In the genomic region with DNA sequence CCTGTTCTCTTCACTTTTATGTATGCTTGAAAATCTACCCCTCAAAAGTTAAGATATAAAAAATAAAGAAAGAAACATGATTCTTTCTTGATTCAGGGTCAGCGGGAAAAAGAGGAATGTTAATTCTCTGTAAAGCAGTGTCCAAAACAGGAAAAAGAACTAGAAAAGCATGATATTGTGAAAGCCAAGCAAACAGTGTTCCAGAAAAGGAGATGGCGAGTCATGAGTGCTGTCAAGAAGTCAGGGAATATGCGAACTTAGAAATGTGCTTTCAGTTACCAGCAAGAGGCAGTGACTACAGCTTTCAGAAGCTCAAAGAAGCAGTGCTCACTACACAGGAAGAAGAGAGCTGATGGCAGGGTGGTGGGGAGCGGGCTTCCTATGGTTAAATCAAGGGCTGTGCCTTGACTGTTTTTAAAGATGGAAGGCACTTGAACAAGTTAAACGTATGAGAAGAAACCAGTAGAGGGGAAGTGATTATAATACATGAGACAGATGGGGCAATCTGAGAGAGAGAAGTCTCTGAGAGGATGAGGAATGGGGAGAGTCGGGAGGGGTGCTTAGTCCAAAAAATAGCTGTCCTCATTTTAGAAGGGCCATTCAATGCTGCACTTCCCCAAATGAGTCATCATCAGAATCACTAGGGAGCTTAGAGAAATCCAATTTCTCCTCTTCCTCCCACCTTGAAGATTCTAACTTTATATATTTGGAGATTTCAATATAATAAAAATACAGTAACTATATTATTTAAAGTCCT, we compare ENCODE assay signal across 1 cellular context.
TF ChIP-seq lines count a peak whose summit lies in the region.

No MANE protein-coding gene starts in this region.

TF ChIP-seq in HEK293, 187 proteins besides CTCF, POLR2A, EP300 and RAD21 (continued from another document):
- TF ChIP-seq, protein P1, sequence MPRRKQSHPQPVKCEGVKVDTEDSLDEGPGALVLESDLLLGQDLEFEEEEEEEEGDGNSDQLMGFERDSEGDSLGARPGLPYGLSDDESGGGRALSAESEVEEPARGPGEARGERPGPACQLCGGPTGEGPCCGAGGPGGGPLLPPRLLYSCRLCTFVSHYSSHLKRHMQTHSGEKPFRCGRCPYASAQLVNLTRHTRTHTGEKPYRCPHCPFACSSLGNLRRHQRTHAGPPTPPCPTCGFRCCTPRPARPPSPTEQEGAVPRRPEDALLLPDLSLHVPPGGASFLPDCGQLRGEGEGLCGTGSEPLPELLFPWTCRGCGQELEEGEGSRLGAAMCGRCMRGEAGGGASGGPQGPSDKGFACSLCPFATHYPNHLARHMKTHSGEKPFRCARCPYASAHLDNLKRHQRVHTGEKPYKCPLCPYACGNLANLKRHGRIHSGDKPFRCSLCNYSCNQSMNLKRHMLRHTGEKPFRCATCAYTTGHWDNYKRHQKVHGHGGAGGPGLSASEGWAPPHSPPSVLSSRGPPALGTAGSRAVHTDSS (tag by site-specific recombination; IDR thresholded peaks at IDR 0.05): 0 out of 2 replicates have a peak, but pooled peaks have one; percentile 9
